In genomic region chr11:12235549-12235944, GRCh38 we compare ENCODE assay signal across 8 cellular contexts.
DNase-seq lines count a peak whose midpoint lies in the region; ATAC-seq and TF ChIP-seq lines count a peak whose summit lies in the region.

No MANE protein-coding gene starts in this region.

- peaks cover 8% of the 10 kb centered on the region for H3K4me1 ChIP-seq in cardiac muscle cell (ENCODE audit: low read depth)
- H3K4me1 ChIP-seq in gastroesophageal sphincter: peaks cover 9 to 84% (median 26%) of the 10 kb centered on the region in 3 donors
- H3K4me1 ChIP-seq in transverse colon: peaks cover 8 to 38% (median 20%) of the 10 kb centered on the region in 4 donors

- no peak for ATAC-seq in Right ventricle myocardium inferior
- no peak for ATAC-seq in gastroesophageal sphincter

- H3K27ac ChIP-seq in cardiac muscle cell: peak overlapping the region; percentile 79
- peak overlapping the region; percentile 82 to 94 (median 90) for H3K27ac ChIP-seq in gastroesophageal sphincter
- peak overlapping the region; percentile 49 to 80 (median 73) for H3K27ac ChIP-seq in transverse colon

- H3K36me3 ChIP-seq in cardiac muscle cell (peaks cover 56% of the 10 kb centered on the region), gastroesophageal sphincter (peaks cover 0 to 35% of the 10 kb centered on the region in 2 donors), transverse colon (peaks cover 0 to 19% (median 0%) of the 10 kb centered on the region in 4 donors)

- TF ChIP-seq POLR2A in gastroesophageal sphincter (IDR thresholded peaks at IDR 0.05) (no peak), transverse colon (IDR thresholded peaks at IDR 0.05) (no peak)

- peak; percentile 43 to 59 for DNase-seq in cardiac muscle cell (ENCODE audit: low read depth in 1 of 2, low spot score in 1 of 2)
- no peak for DNase-seq in Right ventricle myocardium inferior (ENCODE audit: missing footprints)
- peak; percentile 53 for DNase-seq in SW480 (ENCODE audit: low spot score)
- DNase-seq in transverse colon: no peak
- DNase-seq in HK-2 (ENCODE audit: unreplicated experiment): no peak
- DNase-seq in NCI-H1105 treated with DMSO at 0.1 percent for 48 hours (lab: John Stamatoyannopoulos, UW): no peak
- no peak for DNase-seq in activated CD8-positive, alpha-beta memory T cell treated with anti-CD3 and anti-CD28 coated beads, Interleukin-2, amount 50 U/mL, for 48 hours

- H3K9me3 ChIP-seq in cardiac muscle cell (ENCODE audit: low read depth) (no peaks in the 10 kb centered on the region), gastroesophageal sphincter (no peaks in the 10 kb centered on the region), transverse colon (no peaks in the 10 kb centered on the region)

- H3K27me3 ChIP-seq in cardiac muscle cell: no peaks in the 10 kb centered on the region
- H3K27me3 ChIP-seq in gastroesophageal sphincter: no peaks in the 10 kb centered on the region
- H3K27me3 ChIP-seq in transverse colon: no peaks in the 10 kb centered on the region

- TF ChIP-seq EP300 in gastroesophageal sphincter (IDR thresholded peaks at IDR 0.05) (no peak), transverse colon (IDR thresholded peaks at IDR 0.05; ENCODE audit: low read depth) (no peak)

- 90 to 100% methylated on average over 1 to 2 of the region's 3 CpGs for WGBS in gastroesophageal sphincter (ENCODE audit: low coverage in 1 of 2), 2 donors
- WGBS in transverse colon (ENCODE audit: low coverage in 1 of 2), 2 donors: 80% methylated on average over 3 of the region's 3 CpGs; no CpG with 5 or more reads in 1 of the 2 donors

- H3K4me3 ChIP-seq in cardiac muscle cell (no peak overlapping the region), gastroesophageal sphincter (no peak overlapping the region), transverse colon (no peak overlapping the region)

- in situ Hi-C loops in transverse colon (cut with MboI; ENCODE audit: low pct_ligation_motif_present in 1 of 4, low pct_unique_long_range_greater_than_20kb in 1 of 4, low sequenced_read_pairs in 3 of 4): loop anchor here (5.0 to 25.0 kb wide), 3 partner anchors 173 to 423 kb away; no protein-coding TSS in a partner anchor

- TF ChIP-seq CTCF in cardiac muscle cell (IDR thresholded peaks at IDR 0.05; ENCODE audit: low read depth, low read length): peak; percentile 13
- TF ChIP-seq CTCF in gastroesophageal sphincter (IDR thresholded peaks at IDR 0.05): no peak
- TF ChIP-seq CTCF in transverse colon (IDR thresholded peaks at IDR 0.05): no peak

- intact Hi-C loops in Right ventricle myocardium inferior (cut with DNase I): loop anchor here (5.0 kb wide), 2 partner anchors 47 to 73 kb away; no protein-coding TSS in a partner anchor
- intact Hi-C loops in transverse colon (cut with DNase I; ENCODE audit: low total_unique reads): loop anchor here (10.0 kb wide), 1 partner anchor 121 kb away; the partner anchor contains the start of gene MICAL2

Comparison
In these comparisons a context has a peak if more than half of its experiments do, and no peak if none do; other contexts are left out.
1. DNase-seq: peak in cardiac muscle cell (2 of 2) and SW480 (single experiment); none in Right ventricle myocardium inferior (single experiment), transverse colon (single experiment), HK-2 (single experiment), NCI-H1105 treated with DMSO at 0.1 percent for 48 hours (single experiment) and activated CD8-positive, alpha-beta memory T cell treated with anti-CD3 and anti-CD28 coated beads, Interleukin-2, amount 50 U/mL, for 48 hours (single experiment).
2. Peak in every context shown above with its lines, with median percentiles within 50 percentile points of each other: H3K27ac ChIP-seq.